9 cellular contexts compared by ENCODE assay signal in the genomic region with DNA sequence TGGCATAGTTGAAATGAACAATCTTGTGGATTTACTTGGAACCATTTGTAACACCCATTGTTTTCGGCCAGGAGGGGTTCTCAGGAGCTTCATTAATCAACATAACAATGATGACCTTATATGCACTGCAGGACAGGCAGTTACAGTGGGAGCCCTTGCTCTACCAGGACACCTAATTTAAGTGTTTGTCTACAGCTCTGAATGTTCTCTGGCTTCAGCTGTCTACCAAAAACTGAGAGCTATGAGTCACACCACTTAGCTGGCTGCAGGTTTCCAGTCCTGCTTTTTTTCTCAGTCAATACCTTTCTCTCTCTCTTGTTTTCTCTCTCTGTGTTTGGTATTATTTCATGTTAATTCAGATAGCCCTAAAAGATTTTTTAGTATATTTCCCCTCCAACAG.
DNase-seq lines count a peak whose midpoint lies in the region; ATAC-seq and TF ChIP-seq lines count a peak whose summit lies in the region.
"Had no signal": no experiment of that assay in that cellular context is flagged by ENCODE, and none has a peak within 500 bp of the region (broad histone marks: within the 10 kb centered on the region; RNA-seq: fewer than 3 reads in every experiment).

No MANE protein-coding gene starts in this region.

- peaks cover 47% of the 10 kb centered on the region for H3K4me1 ChIP-seq in left ventricle myocardium inferior

- intact Hi-C loops in Right ventricle myocardium inferior (cut with DNase I) (no loop called here), cardiac septum (cut with DNase I) (loop anchor here (10.0 kb wide), 1 partner anchor 688 kb away; no protein-coding TSS in a partner anchor), left ventricle myocardium inferior (cut with micrococcal nuclease) (loop anchor here (5.0 kb wide), 1 partner anchor 226 kb away; no protein-coding TSS in a partner anchor)

- no peaks in the 10 kb centered on the region for H3K36me3 ChIP-seq in left ventricle myocardium inferior

- no peak overlapping the region for H3K4me3 ChIP-seq in left ventricle myocardium inferior
- H3K4me3 ChIP-seq: SK-N-MC had no signal

- no peak for TF ChIP-seq CTCF in left ventricle myocardium inferior (IDR thresholded peaks at IDR 0.05; ENCODE audit: borderline replicate concordance)

- ATAC-seq in Right ventricle myocardium inferior (peak; percentile 89), GM19467 (IDR thresholded peaks at IDR 0.05; ENCODE audit: unreplicated experiment) (no peak), HG03457 (IDR thresholded peaks at IDR 0.05; ENCODE audit: unreplicated experiment) (no peak)

- H3K27ac ChIP-seq in left ventricle myocardium inferior (replicated peaks) = peak overlapping the region; percentile 64
- H3K27ac ChIP-seq: SK-N-MC had no signal

- DNase-seq in Right ventricle myocardium inferior (ENCODE audit: missing footprints) = peak; percentile 60
- DNase-seq in cardiac septum (ENCODE audit: low spot score) = no peak
- DNase-seq in NCI-H510A (lab: John Stamatoyannopoulos, UW) = peak; percentile 24
- DNase-seq in left ventricle myocardium inferior = no peak
- DNase-seq in stimulated activated CD4-positive, alpha-beta T cell treated with anti-CD3 and anti-CD28 coated beads, Interleukin-4, amount 100 ng/mL, for 1 hour = no peak
- no peak for DNase-seq in GOT3 (lab: John Stamatoyannopoulos, UW)

- H3K9me3 ChIP-seq in left ventricle myocardium inferior (replicated peaks) = no peaks in the 10 kb centered on the region

- H3K27me3 ChIP-seq in left ventricle myocardium inferior (ENCODE audit: low read depth) = no peaks in the 10 kb centered on the region

Comparison
In these comparisons a context has a peak if more than half of its experiments do, and no peak if none do; other contexts are left out.
1. DNase-seq: peak in Right ventricle myocardium inferior (single experiment) and NCI-H510A (single experiment); none in cardiac septum (single experiment), left ventricle myocardium inferior (single experiment), stimulated activated CD4-positive, alpha-beta T cell treated with anti-CD3 and anti-CD28 coated beads, Interleukin-4, amount 100 ng/mL, for 1 hour (single experiment) and GOT3 (single experiment).